Comparison of ENCODE assay signal across 8 cellular contexts in genomic region chr14:54627718-54628345, GRCh38.
DNase-seq lines count a peak whose midpoint lies in the region; ATAC-seq and TF ChIP-seq lines count a peak whose summit lies in the region.

No MANE protein-coding gene starts in this region.

- peak overlapping the region; percentile 11 to 79 for H2BK12ac ChIP-seq in mesenchymal stem cell (ENCODE audit: low read length in 2 of 2)

- H3K27me3 ChIP-seq in SK-N-SH (ENCODE audit: insufficient read depth) = no peaks in the 10 kb centered on the region
- no peaks in the 10 kb centered on the region for H3K27me3 ChIP-seq in mesenchymal stem cell (ENCODE audit: control insufficient read depth in 1 of 2, insufficient read depth in 1 of 2, low read length in 2 of 2)

- TF ChIP-seq EP300 in SK-N-SH (IDR thresholded peaks at IDR 0.05; ENCODE audit: borderline replicate concordance in 1 of 2, low read depth in 1 of 2, low read length in 1 of 2) = no peak

- peak overlapping the region; percentile 14; the same call in 1 of the 2 replicates for H3K4me2 ChIP-seq in SK-N-SH
- H3K4me2 ChIP-seq in mesenchymal stem cell (ENCODE audit: low read length, poor library complexity, severe bottlenecking) = peak overlapping the region; percentile 56

- H3K18ac ChIP-seq in mesenchymal stem cell (ENCODE audit: low read depth in 1 of 2, low read length in 2 of 2) = peak overlapping the region; percentile 44 to 88

- peak overlapping the region; percentile 22 to 49 for H3K4ac ChIP-seq in mesenchymal stem cell (ENCODE audit: low read depth in 1 of 2, low read length in 2 of 2)

- H3K27ac ChIP-seq in SK-N-SH (ENCODE audit: low read depth in 2 of 2, low read length in 1 of 2) = peak overlapping the region in 1 of 2 experiments; percentile 69; a peak in 2 of 4 replicates
- peak overlapping the region; percentile 65 for H3K27ac ChIP-seq in mesenchymal stem cell (ENCODE audit: low read length, poor library complexity, severe bottlenecking)

- H3K9me2 ChIP-seq in SK-N-SH = no peaks in the 10 kb centered on the region

- no peak overlapping the region for H3K14ac ChIP-seq in mesenchymal stem cell (ENCODE audit: low read length in 2 of 2)

- H4K8ac ChIP-seq in mesenchymal stem cell (ENCODE audit: low read length) = peak overlapping the region; percentile 45

- no peak overlapping the region for H3K23ac ChIP-seq in mesenchymal stem cell (ENCODE audit: low read length in 2 of 2)

- H2AFZ ChIP-seq in SK-N-SH (ENCODE audit: low read depth) (no peak overlapping the region), mesenchymal stem cell (ENCODE audit: low read depth, low read length) (no peak overlapping the region)

- CTCF ChIA-PET in SK-N-SH (lab: Yijun Ruan, JAX) = interaction anchor here (1.0 to 1.3 kb wide), 4 partner anchors 8 to 64 kb away, joined by 3 to 7 read pairs (median 4); no protein-coding TSS in a partner anchor

- no peak overlapping the region for H2BK5ac ChIP-seq in mesenchymal stem cell (ENCODE audit: low read depth, low read length, poor library complexity, severe bottlenecking)

- ATAC-seq in HG02623 (IDR thresholded peaks at IDR 0.05; ENCODE audit: unreplicated experiment) = peak; percentile 68

- H3F3A ChIP-seq in SK-N-SH (replicated peaks; ENCODE audit: insufficient read depth) = peaks cover 2% of the 10 kb centered on the region

- peak overlapping the region; percentile 47 for H4K91ac ChIP-seq in mesenchymal stem cell (ENCODE audit: low read length)

- H3K4me1 ChIP-seq in SK-N-SH (ENCODE audit: control insufficient read depth in 1 of 2, insufficient read depth in 2 of 2, low read depth in 1 of 2, low read length in 1 of 2) (peaks cover 10 to 19% of the 10 kb centered on the region in 2 experiments; a peak in 3 of 4 replicates), mesenchymal stem cell (ENCODE audit: control insufficient read depth, insufficient read depth, low read depth, low read length) (peaks cover 11% of the 10 kb centered on the region)

- TF ChIP-seq CTCF in GM13976 (IDR thresholded peaks at IDR 0.05; ENCODE audit: borderline replicate concordance, control extremely low read depth, extremely low read depth, insufficient read depth, missing control alignments) (no peak), SK-N-SH (IDR thresholded peaks at IDR 0.05) (no peak)

- H2BK120ac ChIP-seq in mesenchymal stem cell (ENCODE audit: low read depth, low read length) = peak overlapping the region; percentile 45

- H2BK15ac ChIP-seq in mesenchymal stem cell (ENCODE audit: low read depth, poor library complexity, severe bottlenecking) = no peak overlapping the region

- peaks cover 18% of the 10 kb centered on the region for H3K79me1 ChIP-seq in mesenchymal stem cell (replicated peaks; ENCODE audit: low read length, poor library complexity, severe bottlenecking)

- TF ChIP-seq RAD21 in SK-N-SH (IDR thresholded peaks at IDR 0.05; ENCODE audit: low read length) = no peak

- H2AK5ac ChIP-seq in mesenchymal stem cell (ENCODE audit: low read length, severe bottlenecking) = no peak overlapping the region

- H3K9ac ChIP-seq in SK-N-SH (peak overlapping the region; percentile 14; the same call in 1 of the 2 replicates), mesenchymal stem cell (ENCODE audit: low read length) (peak overlapping the region; percentile 90)

- peaks cover 61% of the 10 kb centered on the region for H4K20me1 ChIP-seq in SK-N-SH (ENCODE audit: insufficient read depth)

- peak; percentile 67 for DNase-seq in GM13976 (ENCODE audit: low spot score)
- DNase-seq in SK-N-SH = peak; percentile 40
- peak; percentile 81 for DNase-seq in dermis blood vessel endothelial cell
- DNase-seq in mesenchymal stem cell = peak; percentile 95
- DNase-seq in superior temporal gyrus (ENCODE audit: extremely low spot score) = peak; percentile 75
- no peak for DNase-seq in NCI-H748 (lab: John Stamatoyannopoulos, UW; ENCODE audit: unreplicated experiment)
- DNase-seq in mesenteric fat pad (ENCODE audit: low spot score) = no peak

- H3K36me3 ChIP-seq in SK-N-SH (replicated peaks in 1 of 2; ENCODE audit: control insufficient read depth in 1 of 2, insufficient read depth in 2 of 2, low read length in 1 of 2) (peaks cover 0 to 10% of the 10 kb centered on the region in 2 experiments), mesenchymal stem cell (ENCODE audit: control insufficient read depth in 1 of 2, insufficient read depth in 2 of 2, low read depth in 1 of 2, low read length in 2 of 2) (peaks cover 0 to 2% of the 10 kb centered on the region in 2 experiments)

- H3K9me3 ChIP-seq in SK-N-SH = no peaks in the 10 kb centered on the region
- H3K9me3 ChIP-seq in mesenchymal stem cell (ENCODE audit: control insufficient read depth, low read length) = no peaks in the 10 kb centered on the region

- in situ Hi-C loops in GM13976 (cut with MboI; ENCODE audit: low sequenced_read_pairs, unreplicated experiment) = no loop called here

- WGBS in SK-N-SH (ENCODE audit: low lambda C conversion rate) = 89% methylated on average over 11 of the region's 11 CpGs
- WGBS in mesenchymal stem cell = 57% methylated on average over 10 of the region's 11 CpGs

- H3K79me2 ChIP-seq in SK-N-SH (ENCODE audit: insufficient read depth) = peaks cover 98% of the 10 kb centered on the region

- POLR2A ChIA-PET in SK-N-SH (lab: Yijun Ruan, JAX) = no interaction called here

- no peak overlapping the region for H3K4me3 ChIP-seq in SK-N-SH (ENCODE audit: low read depth in 2 of 2, low read length in 1 of 2)
- peak overlapping the region in 1 of 2 experiments; percentile 62 for H3K4me3 ChIP-seq in mesenchymal stem cell (ENCODE audit: insufficient read depth in 1 of 2, low read depth in 1 of 2, low read length in 2 of 2)

TF ChIP-seq in SK-N-SH, 30 proteins besides CTCF, POLR2A, EP300 and RAD21:
- TF ChIP-seq GATA2 (CRISPR knock-in tag; IDR thresholded peaks at IDR 0.05) (no peak), GABPA (IDR thresholded peaks at IDR 0.05; ENCODE audit: low read depth) (no peak), ELF1 (IDR thresholded peaks at IDR 0.05) (no peak)
TF ChIP-seq in SK-N-SH: peak in this region for 0.

Comparison
In these comparisons a context has a peak if more than half of its experiments do, and no peak if none do; other contexts are left out.
1. DNase-seq: peak in GM13976 (single experiment), SK-N-SH (single experiment), dermis blood vessel endothelial cell (single experiment), mesenchymal stem cell (single experiment) and superior temporal gyrus (single experiment); none in NCI-H748 (single experiment) and mesenteric fat pad (single experiment).